Comparison of ENCODE assay signal across 39 cellular contexts in genomic region chr14:61651355-61651754, GRCh38.
"Had no signal": no experiment of that assay in that cellular context is flagged by ENCODE, and none has a peak within 500 bp of the region (broad histone marks: within the 10 kb centered on the region; RNA-seq: fewer than 3 reads in every experiment).

No MANE protein-coding gene starts in this region.

- ATAC-seq: activated naive CD4-positive, alpha-beta T cell treated with anti-CD3 and anti-CD28 coated beads, Interleukin-2, amount 50 U/mL, for 72 hours; activated naive CD8-positive, alpha-beta T cell treated with anti-CD3 and anti-CD28 coated beads, Interleukin-2, amount 50 U/mL, for 24 hours; activated T-cell treated with anti-CD3 and anti-CD28 coated beads, Interleukin-2, amount 50 U/mL, for 4 hours; activated T-cell treated with anti-CD3 and anti-CD28 coated beads, Interleukin-2, amount 50 U/mL, for 72 hours; activated T-helper 17 cell treated with anti-CD3 and anti-CD28 coated beads, Interleukin-2, amount 50 U/mL, for 72 hours; body of pancreas had no signal

- H3K27me3 ChIP-seq: adrenal gland, ascending aorta, body of pancreas, brain microvascular endothelial cell, breast epithelium, cardiac muscle cell had no signal

- H3K9me3 Mint-ChIP-seq: activated naive CD4-positive, alpha-beta T cell treated with anti-CD3 and anti-CD28 coated beads for 36 hours; activated naive CD4-positive, alpha-beta T cell treated with anti-CD3 and anti-CD28 coated beads, Interleukin-2, amount 10 ng/mL, durations not matched to agents 7 days and 5 days; activated naive CD4-positive, alpha-beta T cell treated with anti-CD3 and anti-CD28 coated beads, Interleukin-2, amount 50 U/mL, for 24 hours; activated naive CD4-positive, alpha-beta T cell treated with anti-CD3 and anti-CD28 coated beads, Interleukin-2, amount 50 U/mL, for 72 hours; activated naive CD8-positive, alpha-beta T cell treated with anti-CD3 and anti-CD28 coated beads, Interleukin-2, amount 10 ng/mL, durations not matched to agents 7 days and 5 days; activated naive CD8-positive, alpha-beta T cell treated with anti-CD3 and anti-CD28 coated beads, Interleukin-2, amount 50 U/mL, for 24 hours; activated T-cell treated with anti-CD3 and anti-CD28 coated beads, Interleukin-2, amount 50 U/mL, for 24 hours; activated T-cell treated with anti-CD3 and anti-CD28 coated beads, Interleukin-2, amount 50 U/mL, for 4 hours; activated T-cell treated with anti-CD3 and anti-CD28 coated beads, Interleukin-2, amount 50 U/mL, for 72 hours; activated T-helper 1 cell treated with anti-CD3 and anti-CD28 coated beads, Interleukin-12 subunit alpha, Interleukin-12 subunit beta, Interleukin-2, Interleukin-4 antibody, amounts not matched to agents 30 ng/mL and 10 ng/mL and 1 ng/mL, durations not matched to agents 14 hours and 24 hours and 36 hours; activated T-helper 17 cell treated with anti-CD3 and anti-CD28 coated beads, Interleukin-2, amount 50 U/mL, for 72 hours; activated T-helper 2 cell treated with anti-CD3 and anti-CD28 coated beads, Interferon-gamma antibody, Interleukin-2, Interleukin-4, amounts not matched to agents 10 μg/mL and 5 μg/mL and 100 μg/mL, durations not matched to agents 14 hours and 24 hours and 36 hours; central memory CD8-positive, alpha-beta T cell had no signal

- H3K4me1 Mint-ChIP-seq: brain had no signal

- FAIRE-seq: bronchial epithelial cell had no signal

- H3K27ac ChIP-seq: adrenal gland, ascending aorta, body of pancreas, brain microvascular endothelial cell, breast epithelium, cardiac muscle cell had no signal

- H3K9me3 ChIP-seq: adrenal gland, ascending aorta, body of pancreas, breast epithelium had no signal

- H3K36me3 ChIP-seq: adrenal gland, ascending aorta, brain microvascular endothelial cell, breast epithelium, cardiac muscle cell had no signal

- H3K4me1 ChIP-seq: ascending aorta, body of pancreas, breast epithelium had no signal

- H3K27ac Mint-ChIP-seq: activated naive CD4-positive, alpha-beta T cell treated with anti-CD3 and anti-CD28 coated beads for 36 hours; activated naive CD4-positive, alpha-beta T cell treated with anti-CD3 and anti-CD28 coated beads, Interleukin-2, amount 10 ng/mL, durations not matched to agents 7 days and 5 days; activated naive CD4-positive, alpha-beta T cell treated with anti-CD3 and anti-CD28 coated beads, Interleukin-2, amount 50 U/mL, for 24 hours; activated naive CD4-positive, alpha-beta T cell treated with anti-CD3 and anti-CD28 coated beads, Interleukin-2, amount 50 U/mL, for 72 hours; activated naive CD8-positive, alpha-beta T cell; activated naive CD8-positive, alpha-beta T cell treated with anti-CD3 and anti-CD28 coated beads for 36 hours; activated naive CD8-positive, alpha-beta T cell treated with anti-CD3 and anti-CD28 coated beads, Interleukin-2, amount 10 ng/mL, durations not matched to agents 7 days and 5 days; activated naive CD8-positive, alpha-beta T cell treated with anti-CD3 and anti-CD28 coated beads, Interleukin-2, amount 50 U/mL, for 24 hours; activated T-cell treated with anti-CD3 and anti-CD28 coated beads, Interleukin-2, amount 50 U/mL, for 24 hours; activated T-cell treated with anti-CD3 and anti-CD28 coated beads, Interleukin-2, amount 50 U/mL, for 72 hours; activated T-helper 1 cell treated with anti-CD3 and anti-CD28 coated beads, Interleukin-12 subunit alpha, Interleukin-12 subunit beta, Interleukin-2, Interleukin-4 antibody, amounts not matched to agents 30 ng/mL and 10 ng/mL and 1 ng/mL, durations not matched to agents 14 hours and 24 hours and 36 hours; activated T-helper 17 cell treated with anti-CD3 and anti-CD28 coated beads, Interleukin-2, amount 50 U/mL, for 72 hours; activated T-helper 2 cell treated with anti-CD3 and anti-CD28 coated beads, Interferon-gamma antibody, Interleukin-2, Interleukin-4, amounts not matched to agents 10 μg/mL and 5 μg/mL and 100 μg/mL, durations not matched to agents 14 hours and 24 hours and 36 hours; brain had no signal

- H3K4me3 ChIP-seq: adrenal gland, ascending aorta, body of pancreas, breast epithelium, cardiac muscle cell had no signal

- H3K27me3 Mint-ChIP-seq: activated naive CD4-positive, alpha-beta T cell treated with anti-CD3 and anti-CD28 coated beads, Interleukin-2, amount 50 U/mL, for 24 hours; activated naive CD8-positive, alpha-beta T cell; activated naive CD8-positive, alpha-beta T cell treated with anti-CD3 and anti-CD28 coated beads for 36 hours; activated naive CD8-positive, alpha-beta T cell treated with anti-CD3 and anti-CD28 coated beads, Interleukin-2, amount 50 U/mL, for 24 hours; activated T-cell treated with anti-CD3 and anti-CD28 coated beads, Interleukin-2, amount 50 U/mL, for 24 hours; activated T-helper 17 cell treated with anti-CD3 and anti-CD28 coated beads, Interleukin-2, amount 50 U/mL, for 72 hours; central memory CD8-positive, alpha-beta T cell had no signal

- DNase-seq: activated effector memory CD4-positive, alpha-beta T cell treated with anti-CD3 and anti-CD28 coated beads, Interleukin-2, amount 50 U/mL, for 16 hours; activated effector memory CD4-positive, alpha-beta T cell treated with Interleukin-2 at 50 U/mL for 16 hours; activated gamma-delta T cell; activated gamma-delta T cell treated with Interleukin-2 at 50 U/mL for 16 hours; activated naive CD4-positive, alpha-beta T cell; activated naive CD4-positive, alpha-beta T cell treated with anti-CD3 and anti-CD28 coated beads for 36 hours; activated naive CD4-positive, alpha-beta T cell treated with anti-CD3 and anti-CD28 coated beads, Interleukin-2, amount 10 ng/mL, durations not matched to agents 7 days and 5 days; activated naive CD4-positive, alpha-beta T cell treated with anti-CD3 and anti-CD28 coated beads, Interleukin-2, amount 50 U/mL, for 16 hours; activated naive CD4-positive, alpha-beta T cell treated with Interleukin-2 at 50 U/mL for 16 hours; activated naive CD8-positive, alpha-beta T cell treated with anti-CD3 and anti-CD28 coated beads for 36 hours; activated naive CD8-positive, alpha-beta T cell treated with anti-CD3 and anti-CD28 coated beads, Interleukin-2, amount 10 ng/mL, durations not matched to agents 7 days and 5 days; activated naive CD8-positive, alpha-beta T cell treated with anti-CD3 and anti-CD28 coated beads, Interleukin-2, amount 50 U/mL, for 24 hours; activated T-cell treated with anti-CD3 and anti-CD28 coated beads, Interleukin-2, amount 50 U/mL, for 1 hour; activated T-cell treated with anti-CD3 and anti-CD28 coated beads, Interleukin-2, amount 50 U/mL, for 24 hours; activated T-cell treated with anti-CD3 and anti-CD28 coated beads, Interleukin-2, amount 50 U/mL, for 4 hours; activated T-cell treated with anti-CD3 and anti-CD28 coated beads, Interleukin-2, amount 50 U/mL, for 48 hours; activated T-cell treated with anti-CD3 and anti-CD28 coated beads, Interleukin-2, amount 50 U/mL, for 72 hours; adrenal gland; amniotic stem cell; amygdala; anterior cingulate cortex; aorta; body of pancreas; brain microvascular endothelial cell; caudate nucleus; central memory CD4-positive, alpha-beta T cell; cerebellar nuclear complex had no signal

- H3K4me3 Mint-ChIP-seq: activated naive CD4-positive, alpha-beta T cell treated with anti-CD3 and anti-CD28 coated beads for 36 hours; activated naive CD4-positive, alpha-beta T cell treated with anti-CD3 and anti-CD28 coated beads, Interleukin-2, amount 10 ng/mL, durations not matched to agents 7 days and 5 days; activated naive CD4-positive, alpha-beta T cell treated with anti-CD3 and anti-CD28 coated beads, Interleukin-2, amount 50 U/mL, for 24 hours; activated naive CD8-positive, alpha-beta T cell; activated naive CD8-positive, alpha-beta T cell treated with anti-CD3 and anti-CD28 coated beads for 36 hours; activated naive CD8-positive, alpha-beta T cell treated with anti-CD3 and anti-CD28 coated beads, Interleukin-2, amount 10 ng/mL, durations not matched to agents 7 days and 5 days; activated naive CD8-positive, alpha-beta T cell treated with anti-CD3 and anti-CD28 coated beads, Interleukin-2, amount 50 U/mL, for 24 hours; activated T-cell treated with anti-CD3 and anti-CD28 coated beads, Interleukin-2, amount 50 U/mL, for 24 hours; activated T-cell treated with anti-CD3 and anti-CD28 coated beads, Interleukin-2, amount 50 U/mL, for 4 hours; activated T-cell treated with anti-CD3 and anti-CD28 coated beads, Interleukin-2, amount 50 U/mL, for 72 hours; activated T-helper 1 cell treated with anti-CD3 and anti-CD28 coated beads, Interleukin-12 subunit alpha, Interleukin-12 subunit beta, Interleukin-2, Interleukin-4 antibody, amounts not matched to agents 30 ng/mL and 10 ng/mL and 1 ng/mL, durations not matched to agents 14 hours and 24 hours and 36 hours; activated T-helper 17 cell treated with anti-CD3 and anti-CD28 coated beads, Interleukin-2, amount 50 U/mL, for 72 hours; brain; central memory CD8-positive, alpha-beta T cell had no signal

- H3K36me3 Mint-ChIP-seq: activated naive CD4-positive, alpha-beta T cell treated with anti-CD3 and anti-CD28 coated beads, Interleukin-2, amount 50 U/mL, for 24 hours; activated naive CD4-positive, alpha-beta T cell treated with anti-CD3 and anti-CD28 coated beads, Interleukin-2, amount 50 U/mL, for 72 hours; activated naive CD8-positive, alpha-beta T cell; brain had no signal
